In the genomic region with DNA sequence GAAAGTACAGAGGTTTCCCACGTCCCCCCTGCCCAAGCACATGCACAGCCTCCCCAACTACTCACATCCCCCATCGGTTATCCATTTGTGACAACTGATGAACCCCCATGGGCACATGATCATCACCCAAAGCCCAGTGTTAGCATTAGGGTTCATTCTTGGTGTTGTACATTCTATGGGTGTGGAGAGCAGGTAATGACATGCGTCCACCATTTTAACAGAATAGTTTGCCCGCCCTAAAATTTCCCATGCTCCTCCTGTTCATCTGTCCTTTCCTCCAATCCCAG, we compare ENCODE assay signal across 15 cellular contexts.
DNase-seq lines count a peak whose midpoint lies in the region; ATAC-seq, FAIRE-seq and TF ChIP-seq lines count a peak whose summit lies in the region.
"Had no signal": no experiment of that assay in that cellular context is flagged by ENCODE, and none has a peak within 500 bp of the region (broad histone marks: within the 10 kb centered on the region; RNA-seq: fewer than 3 reads in every experiment).

No MANE protein-coding gene starts in this region.

- peaks cover 2% of the 10 kb centered on the region for H3K9me3 Mint-ChIP-seq in memory B cell
- H3K9me3 Mint-ChIP-seq: activated naive CD4-positive, alpha-beta T cell treated with anti-CD3 and anti-CD28 coated beads, Interleukin-2, amount 10 ng/mL, durations not matched to agents 7 days and 5 days; WTC11 had no signal

- ATAC-seq in GM19023 (IDR thresholded peaks at IDR 0.05; ENCODE audit: unreplicated experiment) (peak; percentile 24), GM21528 (IDR thresholded peaks at IDR 0.05; ENCODE audit: low FRiP score, unreplicated experiment) (peak; percentile 19), HG03342 (IDR thresholded peaks at IDR 0.05; ENCODE audit: unreplicated experiment) (peak; percentile 23), memory B cell (ENCODE audit: low read depth) (peak; percentile 32)
- ATAC-seq: WTC11 had no signal

- TF ChIP-seq POLR2A in GM12892 (IDR thresholded peaks at IDR 0.05; ENCODE audit: low read depth, low read length): no peak

- H3K36me3 Mint-ChIP-seq in memory B cell: peaks cover 5% of the 10 kb centered on the region
- H3K36me3 Mint-ChIP-seq: activated naive CD4-positive, alpha-beta T cell treated with anti-CD3 and anti-CD28 coated beads, Interleukin-2, amount 10 ng/mL, durations not matched to agents 7 days and 5 days; WTC11 had no signal

- H3K27me3 Mint-ChIP-seq in memory B cell: peaks cover 7% of the 10 kb centered on the region

- H3K27ac Mint-ChIP-seq in memory B cell: peak overlapping the region; percentile 89
- H3K27ac Mint-ChIP-seq: activated naive CD4-positive, alpha-beta T cell treated with anti-CD3 and anti-CD28 coated beads, Interleukin-2, amount 10 ng/mL, durations not matched to agents 7 days and 5 days; WTC11 had no signal

- FAIRE-seq in GM12892 (lab: Jason Lieb, UNC): no peak

- peak overlapping the region; percentile 56 for H3K4me3 Mint-ChIP-seq in memory B cell
- H3K4me3 Mint-ChIP-seq: activated naive CD4-positive, alpha-beta T cell treated with anti-CD3 and anti-CD28 coated beads, Interleukin-2, amount 10 ng/mL, durations not matched to agents 7 days and 5 days; WTC11 had no signal

- peaks cover 46% of the 10 kb centered on the region for H3K4me1 Mint-ChIP-seq in memory B cell
- H3K4me1 Mint-ChIP-seq: activated naive CD4-positive, alpha-beta T cell treated with anti-CD3 and anti-CD28 coated beads, Interleukin-2, amount 10 ng/mL, durations not matched to agents 7 days and 5 days; WTC11 had no signal

- DNase-seq in memory B cell (ENCODE audit: low spot score in 2 of 2) (peak in 1 of 2 donors; percentile 29), NCI-H446 treated with DMSO at 0.1 percent for 48 hours (lab: John Stamatoyannopoulos, UW) (no peak), GOT3 (lab: John Stamatoyannopoulos, UW) (no peak), NCI-H82 treated with DMSO at 0.1 percent for 48 hours (lab: John Stamatoyannopoulos, UW; ENCODE audit: unreplicated experiment) (no peak), GM12892 (ENCODE audit: insufficient read length) (no peak)
- DNase-seq: activated naive CD4-positive, alpha-beta T cell treated with anti-CD3 and anti-CD28 coated beads, Interleukin-2, amount 10 ng/mL, durations not matched to agents 7 days and 5 days; effector CD8-positive, alpha-beta T cell; NCI-H2029 treated with DMSO at 0.1 percent for 48 hours; NK-92 treated with Interleukin-12 subunit alpha and Interleukin-12 subunit beta, amount 100 ng/mL, for 24 hours; nucleus accumbens; SK-N-SH had no signal
